Comparison of ENCODE assay signal across 8 cellular contexts in the genomic region with DNA sequence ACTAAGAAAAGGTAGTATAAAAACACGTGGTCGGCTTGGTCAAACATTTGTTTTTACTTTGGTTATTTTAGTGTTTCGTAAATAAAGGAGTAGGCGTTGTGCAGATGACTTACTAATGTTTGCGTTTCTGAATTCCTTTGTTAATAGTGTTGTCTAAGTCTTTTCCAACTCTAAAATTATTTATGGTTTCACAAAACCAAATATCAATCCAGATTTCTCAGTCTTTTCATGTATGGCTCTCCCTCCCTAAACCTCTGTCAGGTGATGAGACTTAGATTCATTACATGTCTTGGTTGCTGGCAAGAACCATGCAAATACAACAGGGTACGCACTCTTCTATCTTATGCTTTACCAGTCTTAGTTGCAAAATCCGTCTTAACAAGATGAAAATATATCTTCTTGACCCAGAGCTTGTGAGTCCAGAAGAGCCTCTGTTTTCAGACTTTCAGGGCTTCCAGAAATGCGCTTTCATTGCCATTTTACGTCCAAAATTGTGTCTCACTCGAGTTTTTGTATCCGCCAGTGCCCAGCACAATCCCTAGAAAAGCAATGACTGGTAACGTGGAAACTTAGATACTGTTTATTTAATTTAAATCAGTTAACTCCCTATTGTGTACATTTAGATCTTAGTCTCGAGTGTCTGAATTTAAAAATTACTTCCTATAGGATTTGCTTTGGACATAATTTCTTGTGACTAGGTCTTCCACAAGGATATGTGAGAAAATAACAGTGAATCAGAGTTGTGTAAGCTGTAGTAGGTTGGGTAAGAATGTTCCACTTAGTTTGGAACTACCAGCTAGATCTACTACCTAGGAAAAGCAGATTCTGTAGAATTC. TPM values are rescaled to one million over a fixed set of nuclear protein-coding genes. Genes with fewer than 3 reads are reported as not detected.
A peak's percentile ranks its signal among the peaks of the same experiment; 100 is the strongest.
DNase-seq lines count a peak whose midpoint lies in the region; ATAC-seq, FAIRE-seq and TF ChIP-seq lines count a peak whose summit lies in the region.

No MANE protein-coding gene starts in this region.

- intact Hi-C loops in heart right ventricle (cut with DNase I) (no loop called here), cardiac septum (cut with DNase I) (no loop called here)

- H3K4me1 ChIP-seq in heart right ventricle, result peaks cover 3 to 39% (median 25%) of the 10 kb centered on the region in 9 donors
- no peaks in the 10 kb centered on the region for H3K4me1 ChIP-seq in esophagus (ENCODE audit: control insufficient read depth in 2 of 2, insufficient read depth in 2 of 2, low read length in 1 of 2)
- peaks cover 13 to 14% of the 10 kb centered on the region in 2 experiments for H3K4me1 ChIP-seq in neutrophil (ENCODE audit: control insufficient read depth in 1 of 2, insufficient read depth in 1 of 2, low read depth in 1 of 2, low read length in 1 of 2)

- DNase-seq in heart right ventricle, result no peak
- DNase-seq in cardiac septum (ENCODE audit: low spot score), result no peak
- peak; percentile 17 for DNase-seq in RWPE1 (ENCODE audit: low spot score)
- DNase-seq in H54 (ENCODE audit: insufficient read length, low spot score), result no peak

- H3K4me3 ChIP-seq in heart right ventricle, result peak overlapping the region; percentile 45 to 69 (median 61)
- peak overlapping the region; percentile 78 to 92 for H3K4me3 ChIP-seq in esophagus (ENCODE audit: low read depth in 1 of 2, low read length in 2 of 2)
- H3K4me3 ChIP-seq in neutrophil (ENCODE audit: low read depth in 1 of 2, low read length in 1 of 2), result peak overlapping the region; percentile 73 to 74

- POLR2A ChIA-PET in RWPE1 (lab: Yijun Ruan, JAX; ENCODE audit: low non-redundant PET), result no interaction called here

- H3K9me3 ChIP-seq in heart right ventricle (no peaks in the 10 kb centered on the region), esophagus (ENCODE audit: control insufficient read depth in 2 of 2, insufficient read depth in 1 of 2, low read depth in 1 of 2, low read length in 1 of 2) (no peaks in the 10 kb centered on the region), neutrophil (no peaks in the 10 kb centered on the region)

- CTCF ChIA-PET in RWPE1 (lab: Yijun Ruan, JAX), result interaction anchor here (0.6 to 0.8 kb wide), 2 partner anchors 218 to 964 kb away, joined by 4 to 7 read pairs; no protein-coding TSS in a partner anchor

- H3K27me3 ChIP-seq in heart right ventricle (no peaks in the 10 kb centered on the region), esophagus (ENCODE audit: control insufficient read depth in 1 of 2, insufficient read depth in 2 of 2, low read length in 2 of 2) (no peaks in the 10 kb centered on the region), neutrophil (no peaks in the 10 kb centered on the region)

- H3K36me3 ChIP-seq in heart right ventricle (peaks cover 0 to 33% (median 0%) of the 10 kb centered on the region in 9 donors), esophagus (ENCODE audit: control insufficient read depth in 2 of 2, insufficient read depth in 2 of 2, low read length in 1 of 2) (no peaks in the 10 kb centered on the region), neutrophil (no peaks in the 10 kb centered on the region)

- FAIRE-seq in H54 (lab: Jason Lieb, UNC), result no peak

- 26 to 31% methylated on average over 13 of the region's 13 CpGs for WGBS in heart right ventricle, 2 donors
- 15 to 19% methylated on average over 13 of the region's 13 CpGs for WGBS in esophagus, 2 donors

- TF ChIP-seq CTCF in heart right ventricle (IDR thresholded peaks at IDR 0.05), result no peak
- no peak for TF ChIP-seq CTCF in RWPE1 (conservative IDR thresholded peaks at IDR 0.05; ENCODE audit: low read depth)
- TF ChIP-seq CTCF in neutrophil (IDR thresholded peaks at IDR 0.05), result no peak

- ATAC-seq in heart right ventricle, result no peak
- no peak for ATAC-seq in GM21367 (IDR thresholded peaks at IDR 0.05; ENCODE audit: unreplicated experiment)
- no peak for ATAC-seq in HG02610 (IDR thresholded peaks at IDR 0.05; ENCODE audit: unreplicated experiment)

- TF ChIP-seq POLR2A in H54 (IDR thresholded peaks at IDR 0.05; ENCODE audit: low read depth, low read length), result no peak

- H3K27ac ChIP-seq in heart right ventricle (peak overlapping the region; percentile 83 to 96 (median 91)), RWPE1 (peak overlapping the region; percentile 88), esophagus (ENCODE audit: low read depth in 2 of 2, low read length in 1 of 2) (peak overlapping the region; percentile 93 to 96), neutrophil (peak overlapping the region; percentile 79)

RNA-seq across cellular contexts. Expression of a gene that starts 0.9 kb away (rescaled TPM):
- total RNA-seq in heart right ventricle (10 to 100 TPM in 8 of 10 donors, 1 to 10 TPM in 2; 8.1 to 19.3 (median 12.5) TPM), cardiac septum (14.5 TPM)
- polyA plus RNA-seq in heart right ventricle (1 to 10 TPM; 5.7 to 9.7 TPM), esophagus (1 to 10 TPM; 5.9 to 6.2 TPM)

RNA-seq across cellular contexts. Expression of a gene that starts 59.8 kb away (rescaled TPM):
- total RNA-seq in heart right ventricle, result 10 to 100 TPM in 7 of 10 donors, 1 to 10 TPM in 3; 8.1 to 37.2 (median 13.4) TPM
- 10 to 100 TPM in 1 of 2 donors, 1 to 10 TPM in 1; 7.7 to 28.5 TPM for polyA plus RNA-seq in heart right ventricle
- total RNA-seq in cardiac septum, result 4.1 TPM
- polyA plus RNA-seq in esophagus, result 10 to 100 TPM in 1 of 2 donors, 1 to 10 TPM in 1; 2.5 to 17.1 TPM
